Comparison of ENCODE assay signal across 28 cellular contexts in the genomic region with DNA sequence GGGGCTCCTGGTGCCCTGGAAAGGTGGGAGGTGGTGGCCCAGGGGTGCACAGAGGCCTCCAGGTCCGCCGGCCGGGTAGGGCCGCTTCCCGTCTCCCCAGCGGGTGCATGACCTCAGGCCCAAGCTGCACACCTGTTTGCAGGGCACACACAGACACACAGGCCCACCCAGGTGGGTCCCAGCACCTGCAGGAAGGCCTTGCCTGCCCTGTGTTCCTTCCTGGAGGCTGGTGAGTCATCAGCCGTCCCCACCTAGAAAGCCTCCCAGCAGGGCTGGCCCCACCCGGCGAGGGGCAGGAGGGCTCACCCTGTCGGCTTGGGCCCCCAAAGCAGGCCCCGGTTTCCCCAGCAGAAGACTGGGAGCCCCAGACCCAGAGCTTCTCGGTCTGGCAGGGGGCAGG. TPM values are rescaled to one million over a fixed set of nuclear protein-coding genes. Genes with fewer than 3 reads are reported as not detected.
A peak's percentile ranks its signal among the peaks of the same experiment; 100 is the strongest.
DNase-seq lines count a peak whose midpoint lies in the region; ATAC-seq and TF ChIP-seq lines count a peak whose summit lies in the region.
"Had no signal": no experiment of that assay in that cellular context is flagged by ENCODE, and none has a peak within 500 bp of the region (broad histone marks: within the 10 kb centered on the region; RNA-seq: fewer than 3 reads in every experiment).

No MANE protein-coding gene starts in this region.

- TF ChIP-seq CTCF in MM.1S (IDR thresholded peaks at IDR 0.05; ENCODE audit: low read length) (no peak), omental fat pad (IDR thresholded peaks at IDR 0.05) (no peak)

- H3K4me3 ChIP-seq in MM.1S (ENCODE audit: low read length) = no peak overlapping the region
- H3K4me3 ChIP-seq: ascending aorta, GM23248, smooth muscle cell, upper lobe of right lung had no signal

- peak; percentile 17 for ATAC-seq in omental fat pad (ENCODE audit: low FRiP score)
- ATAC-seq: left ventricle myocardium superior; natural killer cell treated with Interleukin-12 subunit alpha and Interleukin-12 subunit beta and Interleukin-15 and Interleukin-18, amount 100 ng/mL, for 72 hours; SK-N-SH treated with all-trans-retinoic acid at 6 μM for 48 hours; upper lobe of right lung had no signal

- H2AFZ ChIP-seq in MM.1S (ENCODE audit: low read length) = peak overlapping the region; percentile 19; the same call in 1 of the 2 replicates
- H2AFZ ChIP-seq: GM23248 had no signal

- no peaks in the 10 kb centered on the region for H3K79me2 ChIP-seq in MM.1S (ENCODE audit: low read length)

- H4K20me1 ChIP-seq in MM.1S (ENCODE audit: insufficient read depth, low read length) = no peaks in the 10 kb centered on the region

- H3K27ac ChIP-seq in MM.1S (ENCODE audit: low read length) = no peak overlapping the region
- H3K27ac ChIP-seq: ascending aorta, GM23248, upper lobe of right lung had no signal

- 0 out of 2 replicates have a peak, but pooled peaks cover 2% of the 10 kb centered on the region for H3K4me1 ChIP-seq in MM.1S (ENCODE audit: low read length)
- H3K4me1 ChIP-seq: ascending aorta, upper lobe of right lung had no signal

- DNase-seq in DMS53 (lab: John Stamatoyannopoulos, UW) (peak; percentile 74), MM.1S (no peak), dermis blood vessel endothelial cell (peak; percentile 28), omental fat pad (ENCODE audit: low spot score) (no peak), AG08396 (ENCODE audit: low spot score) (no peak), SHP77 treated with DMSO at 0.1 percent for 48 hours (lab: John Stamatoyannopoulos, UW) (no peak)
- DNase-seq in stimulated activated CD4-positive, alpha-beta T cell treated with anti-CD3 and anti-CD28 coated beads, Interleukin-1b, Interleukin-23, amount 100 ng/mL, for 48 hours = no peak
- DNase-seq: activated effector memory CD4-positive, alpha-beta T cell treated with anti-CD3 and anti-CD28 coated beads, Interleukin-2, amount 50 U/mL, for 16 hours; activated naive CD8-positive, alpha-beta T cell treated with anti-CD3 and anti-CD28 coated beads for 36 hours; activated T-cell treated with anti-CD3 and anti-CD28 coated beads for 4 hours; central memory CD4-positive, alpha-beta T cell; EL; GM23248; islet precursor cell; left ventricle myocardium superior; midbrain; NCI-H1105; NCI-H2029 treated with DMSO at 0.1 percent for 48 hours; NCI-H774; stimulated activated CD4-positive, alpha-beta T cell treated with anti-CD3 and anti-CD28 coated beads, Interleukin-2, amount 100 ng/mL, for 24 hours; upper lobe of right lung had no signal

- no peaks in the 10 kb centered on the region for H3K36me3 ChIP-seq in MM.1S (replicated peaks; ENCODE audit: insufficient read depth, low read length)
- H3K36me3 ChIP-seq: ascending aorta, upper lobe of right lung had no signal

- peaks cover 77% of the 10 kb centered on the region for H3K27me3 ChIP-seq in MM.1S (replicated peaks; ENCODE audit: insufficient read depth, low read length)
- H3K27me3 ChIP-seq: ascending aorta, upper lobe of right lung had no signal

- H3K9ac ChIP-seq in MM.1S (ENCODE audit: low read length) = no peak overlapping the region
- H3K9ac ChIP-seq: GM23248 had no signal

- H3K9me2 ChIP-seq in MM.1S (replicated peaks; ENCODE audit: insufficient read depth, low read length) = no peaks in the 10 kb centered on the region

- H3F3A ChIP-seq in MM.1S (ENCODE audit: insufficient read depth, low read length) = no peaks in the 10 kb centered on the region

- no peak overlapping the region for H3K4me2 ChIP-seq in MM.1S (ENCODE audit: low read depth, low read length)
- H3K4me2 ChIP-seq: smooth muscle cell had no signal

- no peaks in the 10 kb centered on the region for H3K9me3 ChIP-seq in MM.1S (replicated peaks; ENCODE audit: insufficient read depth, low read length)
- H3K9me3 ChIP-seq: ascending aorta, upper lobe of right lung had no signal

RNA-seq across cellular contexts. Expression of a gene that starts 23.6 kb away (rescaled TPM):
- not detected in 2 replicates for total RNA-seq in dermis blood vessel endothelial cell
- 1 to 10 TPM in 1 of 4 donors, under 1 TPM in 2, not detected in 1; 0.48 to 1.0 (median 0.95) TPM for total RNA-seq in omental fat pad
- total RNA-seq: activated naive CD8-positive, alpha-beta T cell treated with anti-CD3 and anti-CD28 coated beads for 36 hours; ascending aorta; dermis microvascular lymphatic vessel endothelial cell; endothelial cell of umbilical vein; GM23248; left ventricle myocardium superior; osteocyte; smooth muscle cell; upper lobe of right lung had no signal

RNA-seq across cellular contexts. Expression of a gene that starts 34.2 kb away (rescaled TPM):
- 11.4 and 11.7 TPM in 2 replicates for total RNA-seq in dermis blood vessel endothelial cell
- total RNA-seq in omental fat pad = 10 to 100 TPM in 2 of 4 donors, 1 to 10 TPM in 2; 5.6 to 12.0 (median 9.5) TPM

RNA-seq across cellular contexts. Expression of a gene that starts 56.3 kb away (rescaled TPM):
- total RNA-seq in dermis blood vessel endothelial cell (1.0 TPM in 1 of 2 replicates, not detected in the other), omental fat pad (1 to 10 TPM in 2 of 4 donors, under 1 TPM in 1, not detected in 1; 0.44 to 2.8 (median 1.7) TPM)
- total RNA-seq: ascending aorta, endothelial cell of umbilical vein, GM23248, osteocyte had no signal

Comparison
In these comparisons a context has a peak if more than half of its experiments do, and no peak if none do; other contexts are left out.
1. DNase-seq: peak in DMS53 (single experiment) and dermis blood vessel endothelial cell (single experiment); none in MM.1S (single experiment), omental fat pad (single experiment), stimulated activated CD4-positive, alpha-beta T cell treated with anti-CD3 and anti-CD28 coated beads, Interleukin-1b, Interleukin-23, amount 100 ng/mL, for 48 hours (single experiment), AG08396 (single experiment) and SHP77 treated with DMSO at 0.1 percent for 48 hours (single experiment).